Comparison of ENCODE assay signal across 25 cellular contexts in genomic region chr6:101935732-101936131, GRCh38.
"Had no signal": no experiment of that assay in that cellular context is flagged by ENCODE, and none has a peak within 500 bp of the region (broad histone marks: within the 10 kb centered on the region; RNA-seq: fewer than 3 reads in every experiment).

No MANE protein-coding gene starts in this region.

- H3K36me3 ChIP-seq: gastroesophageal sphincter, heart left ventricle, sigmoid colon, stomach, thyroid gland, vagina had no signal

- H3K79me2 ChIP-seq: hepatocyte had no signal

- H2AFZ ChIP-seq: hepatocyte had no signal

- H3K4me2 ChIP-seq: hepatocyte had no signal

- H3K9me3 ChIP-seq: gastroesophageal sphincter, heart left ventricle, psoas muscle, sigmoid colon, stomach, thyroid gland, vagina had no signal

- H3K27ac ChIP-seq: dorsolateral prefrontal cortex, foreskin keratinocyte, gastroesophageal sphincter, heart left ventricle, hepatocyte, psoas muscle, sigmoid colon, stomach, thyroid gland, vagina had no signal

- H3K9me3 Mint-ChIP-seq: nephron progenitor cell had no signal

- H3K4me1 ChIP-seq: foreskin keratinocyte, gastroesophageal sphincter, heart left ventricle, psoas muscle, sigmoid colon, stomach, thyroid gland, vagina had no signal

- DNase-seq: dorsolateral prefrontal cortex; effector CD4-positive, alpha-beta T cell; foreskin keratinocyte; heart left ventricle; kidney; mesendoderm; midbrain; naive thymus-derived CD4-positive, alpha-beta T cell; nephron progenitor cell; nucleus accumbens; posterior cingulate gyrus; psoas muscle; right cardiac atrium; sigmoid colon; stimulated activated CD4-positive, alpha-beta T cell treated with anti-CD3 and anti-CD28 coated beads, Interleukin-2, amount 100 ng/mL, for 24 hours; stimulated activated CD4-positive, alpha-beta T cell treated with anti-CD3 and anti-CD28 coated beads, Interleukin-4, amount 100 ng/mL, for 24 hours; stimulated activated naive CD4-positive, alpha-beta T cell treated with Interleukin-2 at 50 U/mL for 16 hours; stomach; thyroid gland; trophoblast cell had no signal

- H3K27me3 Mint-ChIP-seq: naive thymus-derived CD4-positive, alpha-beta T cell had no signal

- H3K27me3 ChIP-seq: dorsolateral prefrontal cortex, foreskin keratinocyte, gastroesophageal sphincter, heart left ventricle, hepatocyte, sigmoid colon, stomach, thyroid gland, vagina had no signal

- H3K4me1 Mint-ChIP-seq: naive thymus-derived CD4-positive, alpha-beta T cell; stimulated activated effector memory CD8-positive, alpha-beta T cell treated with anti-CD3 and anti-CD28 coated beads, Interleukin-12 subunit alpha, Interleukin-12 subunit beta, amount 100 ng/mL, for 72 hours had no signal

- H3K4me3 ChIP-seq: dorsolateral prefrontal cortex, gastroesophageal sphincter, heart left ventricle, hepatocyte, lung, psoas muscle, sigmoid colon, stomach, thyroid gland, vagina had no signal

- H3K27ac Mint-ChIP-seq: naive thymus-derived CD4-positive, alpha-beta T cell; nephron progenitor cell; stimulated activated effector memory CD8-positive, alpha-beta T cell treated with anti-CD3 and anti-CD28 coated beads, Interleukin-12 subunit alpha, Interleukin-12 subunit beta, amount 100 ng/mL, for 72 hours had no signal

- H3K4me3 Mint-ChIP-seq: naive thymus-derived CD4-positive, alpha-beta T cell; nephron progenitor cell; stimulated activated effector memory CD8-positive, alpha-beta T cell treated with anti-CD3 and anti-CD28 coated beads, Interleukin-12 subunit alpha, Interleukin-12 subunit beta, amount 100 ng/mL, for 72 hours had no signal

- H3K36me3 Mint-ChIP-seq: naive thymus-derived CD4-positive, alpha-beta T cell; stimulated activated effector memory CD8-positive, alpha-beta T cell treated with anti-CD3 and anti-CD28 coated beads, Interleukin-12 subunit alpha, Interleukin-12 subunit beta, amount 100 ng/mL, for 72 hours had no signal
